ENCODE assay signal across 1 cellular context in genomic region chr19:6476896-6477431, GRCh38.
TF ChIP-seq lines count a peak whose summit lies in the region.

No MANE protein-coding gene starts in this region.

TF ChIP-seq in HepG2, 621 proteins besides CTCF, POLR2A, EP300 and RAD21 (continued from another document):
- TF ChIP-seq, protein P1, sequence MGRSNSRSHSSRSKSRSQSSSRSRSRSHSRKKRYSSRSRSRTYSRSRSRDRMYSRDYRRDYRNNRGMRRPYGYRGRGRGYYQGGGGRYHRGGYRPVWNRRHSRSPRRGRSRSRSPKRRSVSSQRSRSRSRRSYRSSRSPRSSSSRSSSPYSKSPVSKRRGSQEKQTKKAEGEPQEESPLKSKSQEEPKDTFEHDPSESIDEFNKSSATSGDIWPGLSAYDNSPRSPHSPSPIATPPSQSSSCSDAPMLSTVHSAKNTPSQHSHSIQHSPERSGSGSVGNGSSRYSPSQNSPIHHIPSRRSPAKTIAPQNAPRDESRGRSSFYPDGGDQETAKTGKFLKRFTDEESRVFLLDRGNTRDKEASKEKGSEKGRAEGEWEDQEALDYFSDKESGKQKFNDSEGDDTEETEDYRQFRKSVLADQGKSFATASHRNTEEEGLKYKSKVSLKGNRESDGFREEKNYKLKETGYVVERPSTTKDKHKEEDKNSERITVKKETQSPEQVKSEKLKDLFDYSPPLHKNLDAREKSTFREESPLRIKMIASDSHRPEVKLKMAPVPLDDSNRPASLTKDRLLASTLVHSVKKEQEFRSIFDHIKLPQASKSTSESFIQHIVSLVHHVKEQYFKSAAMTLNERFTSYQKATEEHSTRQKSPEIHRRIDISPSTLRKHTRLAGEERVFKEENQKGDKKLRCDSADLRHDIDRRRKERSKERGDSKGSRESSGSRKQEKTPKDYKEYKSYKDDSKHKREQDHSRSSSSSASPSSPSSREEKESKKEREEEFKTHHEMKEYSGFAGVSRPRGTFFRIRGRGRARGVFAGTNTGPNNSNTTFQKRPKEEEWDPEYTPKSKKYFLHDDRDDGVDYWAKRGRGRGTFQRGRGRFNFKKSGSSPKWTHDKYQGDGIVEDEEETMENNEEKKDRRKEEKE (IDR thresholded peaks at IDR 0.05) = no peak
- TF ChIP-seq ZNF331 (CRISPR knock-in tag; IDR thresholded peaks at IDR 0.05) (no peak), ZSCAN12 (CRISPR knock-in tag; IDR thresholded peaks at IDR 0.05) (no peak), ZBTB2 (CRISPR knock-in tag; IDR thresholded peaks at IDR 0.05; ENCODE audit: low read depth) (no peak), FOXP1 (IDR thresholded peaks at IDR 0.05) (no peak), FOXP1 (CRISPR knock-in tag; IDR thresholded peaks at IDR 0.05) (no peak), RAD51 (IDR thresholded peaks at IDR 0.05; ENCODE audit: borderline replicate concordance) (no peak), ZEB1 (IDR thresholded peaks at IDR 0.05; ENCODE audit: insufficient replicate concordance, low read depth) (no peak), AKNA (CRISPR knock-in tag; IDR thresholded peaks at IDR 0.05; ENCODE audit: borderline replicate concordance) (no peak), STAT5B (CRISPR knock-in tag; IDR thresholded peaks at IDR 0.05) (no peak), HNRNPLL (IDR thresholded peaks at IDR 0.05; ENCODE audit: low read depth, low read length, poor library complexity, severe bottlenecking) (peak; percentile 12), ZFP36 (IDR thresholded peaks at IDR 0.05; ENCODE audit: borderline replicate concordance, low read depth, low read length, partially characterized antibody) (no peak), ZBTB42 (CRISPR knock-in tag; IDR thresholded peaks at IDR 0.05) (no peak), RFX3 (CRISPR knock-in tag; IDR thresholded peaks at IDR 0.05) (no peak)
- TF ChIP-seq, protein P2, sequence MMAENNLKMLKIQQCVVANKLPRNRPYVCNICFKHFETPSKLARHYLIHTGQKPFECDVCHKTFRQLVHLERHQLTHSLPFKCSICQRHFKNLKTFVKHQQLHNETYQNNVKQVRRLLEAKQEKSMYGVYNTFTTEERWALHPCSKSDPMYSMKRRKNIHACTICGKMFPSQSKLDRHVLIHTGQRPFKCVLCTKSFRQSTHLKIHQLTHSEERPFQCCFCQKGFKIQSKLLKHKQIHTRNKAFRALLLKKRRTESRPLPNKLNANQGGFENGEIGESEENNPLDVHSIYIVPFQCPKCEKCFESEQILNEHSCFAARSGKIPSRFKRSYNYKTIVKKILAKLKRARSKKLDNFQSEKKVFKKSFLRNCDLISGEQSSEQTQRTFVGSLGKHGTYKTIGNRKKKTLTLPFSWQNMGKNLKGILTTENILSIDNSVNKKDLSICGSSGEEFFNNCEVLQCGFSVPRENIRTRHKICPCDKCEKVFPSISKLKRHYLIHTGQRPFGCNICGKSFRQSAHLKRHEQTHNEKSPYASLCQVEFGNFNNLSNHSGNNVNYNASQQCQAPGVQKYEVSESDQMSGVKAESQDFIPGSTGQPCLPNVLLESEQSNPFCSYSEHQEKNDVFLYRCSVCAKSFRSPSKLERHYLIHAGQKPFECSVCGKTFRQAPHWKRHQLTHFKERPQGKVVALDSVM (CRISPR knock-in tag; IDR thresholded peaks at IDR 0.05) = no peak
